Comparison of ENCODE assay signal across 9 cellular contexts in the genomic region with DNA sequence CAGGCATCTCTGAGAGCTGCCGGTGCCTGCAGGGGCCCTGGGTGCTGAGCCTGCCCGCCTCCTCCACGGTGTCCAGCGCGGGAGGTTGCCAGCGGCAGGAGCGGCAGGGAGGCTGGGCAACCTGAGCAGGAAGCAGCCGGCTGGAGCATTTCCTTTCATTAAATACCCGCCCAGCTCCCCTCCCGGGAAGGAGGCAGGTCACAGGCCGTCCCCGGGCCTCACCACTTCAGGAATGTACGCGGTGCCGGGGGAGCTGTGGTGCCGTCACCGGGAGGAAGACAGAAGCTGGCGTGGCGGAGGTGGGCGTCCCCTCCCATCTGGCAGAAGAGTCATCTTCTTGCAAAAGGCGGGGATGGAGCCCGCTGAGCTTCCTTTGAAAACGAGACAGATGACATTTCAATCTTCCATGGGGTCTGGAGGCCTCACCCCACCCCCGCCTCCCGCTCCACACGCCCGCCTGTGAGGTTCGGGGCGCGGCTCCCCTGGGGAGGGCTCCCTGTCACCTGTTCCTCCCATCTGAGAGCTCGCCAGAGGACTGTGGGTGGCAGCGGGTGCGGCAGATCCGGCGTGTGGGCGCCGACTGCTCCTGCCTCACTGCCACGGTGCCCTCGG. TPM values are rescaled to one million over a fixed set of nuclear protein-coding genes. Genes with fewer than 3 reads are reported as not detected.
DNase-seq lines count a peak whose midpoint lies in the region; ATAC-seq and TF ChIP-seq lines count a peak whose summit lies in the region.
"Had no signal": no experiment of that assay in that cellular context is flagged by ENCODE, and none has a peak within 500 bp of the region (broad histone marks: within the 10 kb centered on the region; RNA-seq: fewer than 3 reads in every experiment).

No MANE protein-coding gene starts in this region.

- no peaks in the 10 kb centered on the region for H3K27me3 ChIP-seq in HUES48 (ENCODE audit: control insufficient read depth, insufficient read depth, low read length)
- no peaks in the 10 kb centered on the region for H3K27me3 ChIP-seq in dorsolateral prefrontal cortex
- no peaks in the 10 kb centered on the region for H3K27me3 ChIP-seq in upper lobe of left lung

- no peak for TF ChIP-seq POLR2A in upper lobe of left lung (IDR thresholded peaks at IDR 0.05)

- H3K27ac ChIP-seq in HUES48 (ENCODE audit: low read depth, low read length): peak overlapping the region; percentile 66
- H3K27ac ChIP-seq in dorsolateral prefrontal cortex: peak overlapping the region in 34 of 59 donors; percentile 2 to 81 (median 50)
- peak overlapping the region in 2 of 4 donors; percentile 17 to 26 for H3K27ac ChIP-seq in upper lobe of left lung

- TF ChIP-seq EP300 in upper lobe of left lung (IDR thresholded peaks at IDR 0.05): no peak

- H3K4me3 ChIP-seq in HUES48 (ENCODE audit: low read depth, low read length) (no peak overlapping the region; the same call in 1 of the 2 replicates), dorsolateral prefrontal cortex (peak overlapping the region in 38 of 59 donors; percentile 9 to 51 (median 23)), upper lobe of left lung (peak overlapping the region in 3 of 4 donors; percentile 17 to 33 (median 17))

- no peaks in the 10 kb centered on the region for H3K36me3 Mint-ChIP-seq in nephron progenitor cell (ENCODE audit: low read depth)
- H3K36me3 Mint-ChIP-seq: natural killer cell had no signal

- no peak overlapping the region for H3K27ac Mint-ChIP-seq in nephron progenitor cell
- H3K27ac Mint-ChIP-seq: natural killer cell had no signal

- peak; percentile 61 for DNase-seq in activated CD4-positive, alpha-beta T cell treated with anti-CD3 and anti-CD28 coated beads for 48 hours
- DNase-seq in dorsolateral prefrontal cortex (peak in 2 of 10 donors; percentile 74 to 81), nephron progenitor cell (peak; percentile 75), upper lobe of left lung (peak; percentile 51 to 83), OCI-M1 (lab: John Stamatoyannopoulos, UW) (no peak), GOT3 (lab: John Stamatoyannopoulos, UW) (no peak)
- DNase-seq: natural killer cell had no signal

- H3K4me1 ChIP-seq in HUES48 (ENCODE audit: control insufficient read depth, insufficient read depth, low read length): no peaks in the 10 kb centered on the region; the same call in 1 of the 2 replicates
- H3K4me1 ChIP-seq in upper lobe of left lung: peaks cover 0 to 12% (median 9%) of the 10 kb centered on the region in 4 donors

- H3K27me3 Mint-ChIP-seq in nephron progenitor cell (ENCODE audit: low read depth, poor library complexity): peaks cover 20% of the 10 kb centered on the region

- H3K4me1 Mint-ChIP-seq in nephron progenitor cell: peaks cover 32% of the 10 kb centered on the region

- no peak for TF ChIP-seq CTCF in dorsolateral prefrontal cortex (IDR thresholded peaks at IDR 0.05 in 54 of 56, conservative IDR thresholded peaks at IDR 0.05 in 2 of 56; ENCODE audit: low read depth in 1 of 56, partially characterized antibody in 56 of 56)
- no peak for TF ChIP-seq CTCF in nephron progenitor cell (IDR thresholded peaks at IDR 0.05)
- TF ChIP-seq CTCF in upper lobe of left lung (IDR thresholded peaks at IDR 0.05): no peak

- no peaks in the 10 kb centered on the region for H3K9me3 Mint-ChIP-seq in nephron progenitor cell
- H3K9me3 Mint-ChIP-seq: natural killer cell had no signal

- H3K36me3 ChIP-seq in HUES48 (ENCODE audit: control insufficient read depth, insufficient read depth, low read length) (no peaks in the 10 kb centered on the region), upper lobe of left lung (no peaks in the 10 kb centered on the region)

- H3K9ac ChIP-seq in HUES48 (ENCODE audit: low read depth, low read length): no peak overlapping the region

- H3K9me3 ChIP-seq in HUES48 (ENCODE audit: control insufficient read depth, insufficient read depth, low read length) (peaks cover 19% of the 10 kb centered on the region), upper lobe of left lung (peaks cover 0 to 16% (median 6%) of the 10 kb centered on the region in 4 donors)

- 17 to 40% methylated on average over 9 to 18 of the region's 39 CpGs for WGBS in upper lobe of left lung, 2 donors

- peak overlapping the region; percentile 32 for H3K4me3 Mint-ChIP-seq in nephron progenitor cell
- H3K4me3 Mint-ChIP-seq: natural killer cell had no signal

- intact Hi-C loops in dorsolateral prefrontal cortex (cut with DNase I): no loop called here

- ATAC-seq in upper lobe of left lung (ENCODE audit: low FRiP score in 2 of 2): peak; percentile 16 to 52
- no peak for ATAC-seq in HG02763 (IDR thresholded peaks at IDR 0.05; ENCODE audit: unreplicated experiment)

RNA-seq across cellular contexts. Expression of a gene that starts 16.0 kb away (rescaled TPM):
- total RNA-seq in dorsolateral prefrontal cortex: 100 to 1,000 TPM in 11 of 120 experiments, 10 to 100 TPM in 109; 17.7 to 191 (median 59.0) TPM
- 1 to 10 TPM in 2 of 6 donors, under 1 TPM in 4; 0.14 to 1.1 (median 0.57) TPM for total RNA-seq in upper lobe of left lung
- total RNA-seq: natural killer cell had no signal

RNA-seq across cellular contexts. Expression of a gene that starts 26.8 kb away (rescaled TPM):
- total RNA-seq in dorsolateral prefrontal cortex (10 to 100 TPM; 26.2 to 68.7 (median 45.4) TPM), upper lobe of left lung (100 to 1,000 TPM in 1 of 6 donors, 10 to 100 TPM in 5; 20.3 to 147 (median 28.2) TPM)

Comparison
In these comparisons a context has a peak if more than half of its experiments do, and no peak if none do; other contexts are left out.
1. DNase-seq: peak in activated CD4-positive, alpha-beta T cell treated with anti-CD3 and anti-CD28 coated beads for 48 hours (single experiment), nephron progenitor cell (single experiment) and upper lobe of left lung (2 of 2); none in OCI-M1 (single experiment) and GOT3 (single experiment).
2. RNA of a gene that starts 16.0 kb away (total RNA-seq): 17.7 to 191 TPM in dorsolateral prefrontal cortex; 0.14 to 1.1 TPM in upper lobe of left lung; every median in the first group is over 4 times any median in the second.